ENCODE assay signal across 8 cellular contexts in the genomic region with DNA sequence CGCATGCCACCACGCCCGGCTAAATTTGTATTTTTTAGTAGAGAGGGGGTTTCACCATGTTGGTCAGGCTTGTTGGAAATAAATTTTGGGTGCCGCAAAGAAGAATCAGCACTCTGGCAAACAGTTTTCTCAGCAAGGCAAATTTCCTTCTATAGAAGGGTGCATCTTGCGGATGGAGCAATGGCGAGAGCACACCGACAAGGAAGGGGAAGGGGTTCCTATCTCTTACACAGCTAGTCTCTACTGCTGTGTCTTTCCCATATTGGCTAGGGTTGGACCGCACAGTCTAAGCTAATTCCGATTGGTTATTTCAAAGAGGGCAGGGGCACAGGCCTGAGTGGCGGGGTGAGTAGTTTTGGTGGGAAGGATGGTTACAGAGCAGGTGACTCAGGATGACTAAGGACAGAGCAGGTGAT. TPM values are rescaled to one million over a fixed set of nuclear protein-coding genes. Genes with fewer than 3 reads are reported as not detected.
DNase-seq lines count a peak whose midpoint lies in the region; ATAC-seq and TF ChIP-seq lines count a peak whose summit lies in the region.

No MANE protein-coding gene starts in this region.

- TF ChIP-seq CTCF in Peyer's patch (IDR thresholded peaks at IDR 0.05) (no peak), fibroblast of lung (conservative IDR thresholded peaks at IDR 0.05 in 1 of 2, IDR thresholded peaks at IDR 0.05 in 1 of 2; ENCODE audit: low read depth in 1 of 2, low read length in 2 of 2) (no peak), retinal pigment epithelial cell (conservative IDR thresholded peaks at IDR 0.05; ENCODE audit: low read depth, low read length) (no peak)

- H3K4me1 ChIP-seq in Peyer's patch (peaks cover 4 to 26% (median 16%) of the 10 kb centered on the region in 4 donors), fibroblast of lung (ENCODE audit: control insufficient read depth, extremely low read depth, insufficient read depth, low read length) (peaks cover 4% of the 10 kb centered on the region)

- DNase-seq in Peyer's patch (peak in 1 of 3 donors; percentile 12), fibroblast of lung (ENCODE audit: low read depth in 2 of 2) (no peak), retinal pigment epithelial cell (ENCODE audit: low read depth) (no peak), cerebellum (ENCODE audit: low spot score) (no peak), anterior cingulate cortex (lab: John Stamatoyannopoulos, UW) (no peak), SK-N-DZ (ENCODE audit: low spot score) (no peak)

- no peak overlapping the region for H2AFZ ChIP-seq in fibroblast of lung (ENCODE audit: low read length)

- peak overlapping the region in 1 of 4 donors; percentile 83 for H3K27ac ChIP-seq in Peyer's patch
- peak overlapping the region; percentile 88 for H3K27ac ChIP-seq in fibroblast of lung (ENCODE audit: insufficient read depth, low read length)

- H3K4me3 ChIP-seq in GM08714 (ENCODE audit: low read length) (peak overlapping the region; percentile 89), Peyer's patch (peak overlapping the region; percentile 66 to 99 (median 87)), fibroblast of lung (replicated peaks in 1 of 4; ENCODE audit: control extremely low read depth in 1 of 4, insufficient read depth in 1 of 4, low read depth in 3 of 4, low read length in 4 of 4) (peak overlapping the region; percentile 85 to 100 (median 94)), retinal pigment epithelial cell (ENCODE audit: low read length) (peak overlapping the region; percentile 71)

- no peak for TF ChIP-seq POLR2A in Peyer's patch (IDR thresholded peaks at IDR 0.05)

- peak overlapping the region; percentile 87 for H3K4me2 ChIP-seq in fibroblast of lung (ENCODE audit: extremely low read depth, insufficient read depth, low read length)

- peaks cover 51% of the 10 kb centered on the region for H3K79me2 ChIP-seq in fibroblast of lung (ENCODE audit: control insufficient read depth, insufficient read depth, low read length)

- no peak overlapping the region for H3K9ac ChIP-seq in fibroblast of lung (ENCODE audit: insufficient read depth, low read length)

- H3K36me3 ChIP-seq in Peyer's patch (no peaks in the 10 kb centered on the region), fibroblast of lung (ENCODE audit: control insufficient read depth, insufficient read depth, low read length) (peaks cover 2% of the 10 kb centered on the region)

- H4K20me1 ChIP-seq in fibroblast of lung (ENCODE audit: control insufficient read depth, extremely low read depth, insufficient read depth, low read length), result no peaks in the 10 kb centered on the region

- H3K9me3 ChIP-seq in Peyer's patch, result no peaks in the 10 kb centered on the region
- H3K9me3 ChIP-seq in fibroblast of lung (ENCODE audit: control insufficient read depth, insufficient read depth, low read depth, low read length), result no peaks in the 10 kb centered on the region

- H3K27me3 ChIP-seq in Peyer's patch (no peaks in the 10 kb centered on the region), fibroblast of lung (ENCODE audit: control insufficient read depth, insufficient read depth, low read length) (no peaks in the 10 kb centered on the region)

- ATAC-seq in GM21515 (IDR thresholded peaks at IDR 0.05; ENCODE audit: unreplicated experiment), result no peak

RNA-seq across cellular contexts. Expression of gene GTF3C5, which starts 0.7 kb away (rescaled TPM):
- total RNA-seq in Peyer's patch (100 to 1,000 TPM in 1 of 4 donors, 10 to 100 TPM in 3; 63.7 to 103 (median 73.5) TPM), fibroblast of lung (32.4 TPM in 2 replicates), cerebellum (26.5 TPM)
- polyA plus RNA-seq in fibroblast of lung, result 32.2 and 44.1 TPM in 2 replicates
- polyA plus RNA-seq in fibroblast of lung (2012), result 28.8 and 45.9 TPM in 2 replicates
- 86.4 and 156 TPM in 2 replicates for polyA minus RNA-seq in fibroblast of lung (ENCODE audit: low replicate concordance)
- polyA plus RNA-seq in SK-N-DZ (2014; cell fraction: cytosol; rRNA removed), result 104 and 110 TPM in 2 replicates
- polyA plus RNA-seq in SK-N-DZ (2014; cell fraction: nucleus; rRNA removed), result 280 and 394 TPM in 2 replicates

RNA-seq across cellular contexts. Expression of gene CEL, which starts 30.3 kb away (rescaled TPM):
- total RNA-seq in Peyer's patch, result 1 to 10 TPM; 1.6 to 9.1 (median 5.8) TPM
- total RNA-seq in fibroblast of lung, result under 0.01 and 0.33 TPM in 2 replicates
- polyA plus RNA-seq in fibroblast of lung, result 0.12 and 0.19 TPM in 2 replicates
- 0.23 and 0.43 TPM in 2 replicates for polyA plus RNA-seq in fibroblast of lung (2012)
- not detected in 2 replicates for polyA minus RNA-seq in fibroblast of lung (ENCODE audit: low replicate concordance)
- total RNA-seq in cerebellum, result 0.73 TPM
- polyA plus RNA-seq in SK-N-DZ (2014; cell fraction: cytosol; rRNA removed), result 0.66 TPM in 2 replicates
- polyA plus RNA-seq in SK-N-DZ (2014; cell fraction: nucleus; rRNA removed), result 6.4 and 8.0 TPM in 2 replicates

RNA-seq across cellular contexts. Expression of gene GFI1B, which starts 53.0 kb away (rescaled TPM):
- 1 to 10 TPM in 2 of 4 donors, under 1 TPM in 1, not detected in 1; 0.88 to 2.7 (median 2.4) TPM for total RNA-seq in Peyer's patch
- total RNA-seq in fibroblast of lung, result under 0.01 TPM in 1 of 2 replicates, not detected in the other
- polyA plus RNA-seq in fibroblast of lung, result 0.02 and 0.06 TPM in 2 replicates
- 0.05 TPM in 1 of 2 replicates, not detected in the other for polyA plus RNA-seq in fibroblast of lung (2012)
- not detected in 2 replicates for polyA minus RNA-seq in fibroblast of lung (ENCODE audit: low replicate concordance)
- total RNA-seq in cerebellum, result 0.09 TPM
- polyA plus RNA-seq in SK-N-DZ (2014; cell fraction: cytosol; rRNA removed), result 0.03 TPM in 1 of 2 replicates, not detected in the other
- polyA plus RNA-seq in SK-N-DZ (2014; cell fraction: nucleus; rRNA removed), result not detected in 2 replicates
